34 cellular contexts compared by ENCODE assay signal in genomic region chr6:25645916-25646315, GRCh38. TPM values are rescaled to one million over a fixed set of nuclear protein-coding genes. Genes with fewer than 3 reads are reported as not detected.
"Had no signal": no experiment of that assay in that cellular context is flagged by ENCODE, and none has a peak within 500 bp of the region (broad histone marks: within the 10 kb centered on the region; RNA-seq: fewer than 3 reads in every experiment).

No MANE protein-coding gene starts in this region.

- H3K4me3 ChIP-seq: coronary artery, dorsolateral prefrontal cortex, gastrocnemius medialis, heart left ventricle had no signal

- DNase-seq: activated CD4-positive, alpha-beta memory T cell treated with anti-CD3 and anti-CD28 coated beads, Interleukin-2, amount 10 ng/mL, durations not matched to agents 7 days and 5 days; activated CD4-positive, alpha-beta T cell treated with anti-CD3 and anti-CD28 coated beads for 1 hour; activated CD4-positive, alpha-beta T cell treated with anti-CD3 and anti-CD28 coated beads for 4 hours; activated CD4-positive, alpha-beta T cell treated with anti-CD3 and anti-CD28 coated beads, Interleukin-2, amount 10 ng/mL, durations not matched to agents 7 days and 5 days; activated CD4-positive, alpha-beta T cell treated with anti-CD3 and anti-CD28 coated beads, Interleukin-2, amount 50 U/mL, for 4 hours; activated CD8-positive, alpha-beta memory T cell treated with anti-CD3 and anti-CD28 coated beads, Interleukin-2, amount 50 U/mL, for 48 hours; activated effector memory CD4-positive, alpha-beta T cell treated with Interleukin-2 at 50 U/mL for 16 hours; activated gamma-delta T cell treated with Interleukin-2 at 50 U/mL for 16 hours; activated naive CD4-positive, alpha-beta T cell treated with anti-CD3 and anti-CD28 coated beads, Interleukin-2, amount 50 U/mL, for 16 hours; activated naive CD4-positive, alpha-beta T cell treated with Interleukin-2 at 50 U/mL for 16 hours; activated T-cell treated with anti-CD3 and anti-CD28 coated beads for 4 hours; activated T-cell treated with anti-CD3 and anti-CD28 coated beads, Interleukin-2, amount 50 U/mL, for 4 hours; amniotic stem cell; anterior cingulate cortex; brain microvascular endothelial cell; dorsolateral prefrontal cortex; effector memory CD4-positive, alpha-beta T cell; endodermal cell; foreskin keratinocyte; gastrocnemius medialis; glutamatergic neuron; heart left ventricle; T-helper 2 cell had no signal

- H3K9me3 Mint-ChIP-seq: activated CD4-positive, alpha-beta memory T cell treated with anti-CD3 and anti-CD28 coated beads, Interleukin-2, amount 10 ng/mL, durations not matched to agents 7 days and 5 days; activated CD4-positive, alpha-beta T cell treated with anti-CD3 and anti-CD28 coated beads, Interleukin-2, amount 10 ng/mL, durations not matched to agents 7 days and 5 days; activated T-helper 17 cell treated with anti-CD3 and anti-CD28 coated beads, Interleukin-2, amount 50 U/mL, for 72 hours; dendritic cell treated with granulocyte-macrophage colony-stimulating factor and Interleukin-4, amounts not matched to agents 40 ng/mL and 50 ng/mL, for 4 days; endodermal cell; WTC11 had no signal

- H3K9me3 ChIP-seq: gastrocnemius medialis, heart left ventricle had no signal

- H3K36me3 ChIP-seq: brain microvascular endothelial cell, gastrocnemius medialis, heart left ventricle had no signal

- H3K27ac ChIP-seq: brain microvascular endothelial cell, coronary artery, dorsolateral prefrontal cortex, foreskin keratinocyte, gastrocnemius medialis, heart left ventricle had no signal

- H3K27ac Mint-ChIP-seq: activated CD4-positive, alpha-beta memory T cell treated with anti-CD3 and anti-CD28 coated beads, Interleukin-2, amount 10 ng/mL, durations not matched to agents 7 days and 5 days; activated CD4-positive, alpha-beta T cell treated with anti-CD3 and anti-CD28 coated beads, Interleukin-2, amount 10 ng/mL, durations not matched to agents 7 days and 5 days; activated naive CD8-positive, alpha-beta T cell; activated T-helper 17 cell treated with anti-CD3 and anti-CD28 coated beads, Interleukin-2, amount 50 U/mL, for 72 hours; dendritic cell treated with granulocyte-macrophage colony-stimulating factor and Interleukin-4, amounts not matched to agents 40 ng/mL and 50 ng/mL, for 4 days; endodermal cell; WTC11 had no signal

- H3K4me1 Mint-ChIP-seq: activated CD4-positive, alpha-beta memory T cell treated with anti-CD3 and anti-CD28 coated beads, Interleukin-2, amount 10 ng/mL, durations not matched to agents 7 days and 5 days; activated CD4-positive, alpha-beta T cell treated with anti-CD3 and anti-CD28 coated beads, Interleukin-2, amount 10 ng/mL, durations not matched to agents 7 days and 5 days; activated T-helper 17 cell treated with anti-CD3 and anti-CD28 coated beads, Interleukin-2, amount 50 U/mL, for 72 hours; central memory CD8-positive, alpha-beta T cell had no signal

- H3K27me3 ChIP-seq: brain microvascular endothelial cell had no signal

- ATAC-seq: activated T-cell treated with anti-CD3 and anti-CD28 coated beads, Interleukin-2, amount 50 U/mL, for 4 hours; activated T-helper 17 cell treated with anti-CD3 and anti-CD28 coated beads, Interleukin-2, amount 50 U/mL, for 72 hours; esophagus mucosa; foreskin keratinocyte; gastrocnemius medialis; heart left ventricle; WTC11 had no signal

- H3K36me3 Mint-ChIP-seq: activated naive CD8-positive, alpha-beta T cell; WTC11 had no signal

- H3K4me1 ChIP-seq: foreskin keratinocyte, gastrocnemius medialis, heart left ventricle had no signal

- H3K4me3 Mint-ChIP-seq: activated CD4-positive, alpha-beta memory T cell treated with anti-CD3 and anti-CD28 coated beads, Interleukin-2, amount 10 ng/mL, durations not matched to agents 7 days and 5 days; activated CD4-positive, alpha-beta T cell treated with anti-CD3 and anti-CD28 coated beads, Interleukin-2, amount 10 ng/mL, durations not matched to agents 7 days and 5 days; activated naive CD8-positive, alpha-beta T cell; activated T-cell treated with anti-CD3 and anti-CD28 coated beads, Interleukin-2, amount 50 U/mL, for 4 hours; activated T-helper 17 cell treated with anti-CD3 and anti-CD28 coated beads, Interleukin-2, amount 50 U/mL, for 72 hours; central memory CD8-positive, alpha-beta T cell; dendritic cell treated with granulocyte-macrophage colony-stimulating factor and Interleukin-4, amounts not matched to agents 40 ng/mL and 50 ng/mL, for 4 days; endodermal cell; WTC11 had no signal

RNA-seq across cellular contexts. Expression of gene SCGN, which starts 6.1 kb away (rescaled TPM):
- total RNA-seq: activated CD4-positive, alpha-beta memory T cell treated with anti-CD3 and anti-CD28 coated beads, Interleukin-2, amount 10 ng/mL, durations not matched to agents 7 days and 5 days; activated CD4-positive, alpha-beta T cell treated with anti-CD3 and anti-CD28 coated beads, Interleukin-2, amount 10 ng/mL, durations not matched to agents 7 days and 5 days; activated T-cell treated with anti-CD3 and anti-CD28 coated beads, Interleukin-2, amount 50 U/mL, for 4 hours; activated T-helper 17 cell treated with anti-CD3 and anti-CD28 coated beads, Interleukin-2, amount 50 U/mL, for 72 hours; astrocyte; bronchial epithelial cell; cardiac septum; endodermal cell; epithelial cell of proximal tubule; esophagus mucosa; foreskin keratinocyte; gastrocnemius medialis; WTC11 had no signal
